9 cellular contexts compared by ENCODE assay signal in genomic region chr9:37593877-37594448, GRCh38. TPM values are rescaled to one million over a fixed set of nuclear protein-coding genes. Genes with fewer than 3 reads are reported as not detected.
DNase-seq lines count a peak whose midpoint lies in the region; ATAC-seq, FAIRE-seq and TF ChIP-seq lines count a peak whose summit lies in the region.
"Had no signal": no experiment of that assay in that cellular context is flagged by ENCODE, and none has a peak within 500 bp of the region (broad histone marks: within the 10 kb centered on the region; RNA-seq: fewer than 3 reads in every experiment).

No MANE protein-coding gene starts in this region.

- TF ChIP-seq POLR2A in endothelial cell of umbilical vein (IDR thresholded peaks at IDR 0.05; ENCODE audit: low read depth, low read length) = no peak

- H3K27ac ChIP-seq in PC-9 (no peak overlapping the region), endothelial cell of umbilical vein (ENCODE audit: insufficient read depth, low read depth, low read length) (no peak overlapping the region), skeletal muscle tissue (ENCODE audit: low read depth, low read length) (no peak overlapping the region)
- H3K27ac ChIP-seq: vagina had no signal

- H3K4me1 Mint-ChIP-seq in activated CD4-positive, alpha-beta memory T cell treated with anti-CD3 and anti-CD28 coated beads for 36 hours (ENCODE audit: low read depth) = peaks cover 30% of the 10 kb centered on the region
- H3K4me1 Mint-ChIP-seq in activated CD4-positive, alpha-beta memory T cell treated with anti-CD3 and anti-CD28 coated beads, Interleukin-2, amount 10 ng/mL, durations not matched to agents 7 days and 5 days = peaks cover 33% of the 10 kb centered on the region

- H3K4me3 ChIP-seq in PC-9 = no peak overlapping the region
- H3K4me3 ChIP-seq in endothelial cell of umbilical vein (replicated peaks in 1 of 3; ENCODE audit: insufficient read depth in 1 of 3, low read depth in 1 of 3, low read length in 3 of 3) = no peak overlapping the region
- peak overlapping the region; percentile 34 to 55 (median 55) for H3K4me3 ChIP-seq in skeletal muscle tissue (ENCODE audit: low read length in 3 of 3)

- H3K9ac ChIP-seq in endothelial cell of umbilical vein (replicated peaks; ENCODE audit: extremely low read depth, insufficient read depth, low read length) (no peak overlapping the region), skeletal muscle tissue (ENCODE audit: low read depth in 1 of 3, low read length in 3 of 3) (peak overlapping the region in 1 of 3 donors; percentile 32)

- H3K4me3 Mint-ChIP-seq in activated CD4-positive, alpha-beta memory T cell treated with anti-CD3 and anti-CD28 coated beads for 36 hours = peak overlapping the region; percentile 24
- H3K4me3 Mint-ChIP-seq in activated CD4-positive, alpha-beta memory T cell treated with anti-CD3 and anti-CD28 coated beads, Interleukin-2, amount 10 ng/mL, durations not matched to agents 7 days and 5 days = no peak overlapping the region

- H3K36me3 ChIP-seq in PC-9 (ENCODE audit: low read depth) (0 out of 2 replicates have a peak, but pooled peaks cover under 1% of the 10 kb centered on the region), endothelial cell of umbilical vein (ENCODE audit: control insufficient read depth in 2 of 2, extremely low read depth in 1 of 2, insufficient read depth in 2 of 2, low read length in 2 of 2) (no peaks in the 10 kb centered on the region), skeletal muscle tissue (ENCODE audit: control insufficient read depth in 3 of 3, insufficient read depth in 3 of 3, low read length in 3 of 3) (peaks cover 0 to 2% (median 1%) of the 10 kb centered on the region in 3 donors)
- H3K36me3 ChIP-seq: vagina had no signal

- H3K27ac Mint-ChIP-seq in activated CD4-positive, alpha-beta memory T cell treated with anti-CD3 and anti-CD28 coated beads for 36 hours = no peak overlapping the region
- no peak overlapping the region for H3K27ac Mint-ChIP-seq in activated CD4-positive, alpha-beta memory T cell treated with anti-CD3 and anti-CD28 coated beads, Interleukin-2, amount 10 ng/mL, durations not matched to agents 7 days and 5 days

- ATAC-seq in GM19324 (IDR thresholded peaks at IDR 0.05; ENCODE audit: low FRiP score, unreplicated experiment) (no peak), HG03135 (IDR thresholded peaks at IDR 0.05; ENCODE audit: unreplicated experiment) (no peak)

- H3K36me3 Mint-ChIP-seq in activated CD4-positive, alpha-beta memory T cell treated with anti-CD3 and anti-CD28 coated beads for 36 hours = peaks cover 22% of the 10 kb centered on the region
- H3K36me3 Mint-ChIP-seq in activated CD4-positive, alpha-beta memory T cell treated with anti-CD3 and anti-CD28 coated beads, Interleukin-2, amount 10 ng/mL, durations not matched to agents 7 days and 5 days (ENCODE audit: low read depth) = peaks cover 15% of the 10 kb centered on the region

- CTCF ChIA-PET in activated CD4-positive, alpha-beta memory T cell treated with anti-CD3 and anti-CD28 coated beads for 36 hours (lab: Charles Lee) = interaction anchor here (1.0 to 2.1 kb wide), 6 partner anchors 20 to 721 kb away, joined by 3 to 5 read pairs (median 4); no protein-coding TSS in a partner anchor
- CTCF ChIA-PET in activated CD4-positive, alpha-beta memory T cell treated with anti-CD3 and anti-CD28 coated beads, Interleukin-2, amount 10 ng/mL, durations not matched to agents 7 days and 5 days (lab: Charles Lee) = interaction anchor here (1.5 to 3.3 kb wide), 2 partner anchors 18 to 25 kb away, joined by 3 to 23 read pairs; partner anchors contain the start of gene FBXO10
- CTCF ChIA-PET in PC-9 (lab: Charles Lee) (no interaction called here), endothelial cell of umbilical vein (lab: Charles Lee) (no interaction called here)

- H2AFZ ChIP-seq in PC-9 (no peak overlapping the region), endothelial cell of umbilical vein (ENCODE audit: low read depth, low read length) (peak overlapping the region; percentile 62)

- no peaks in the 10 kb centered on the region for H3K9me2 ChIP-seq in PC-9 (ENCODE audit: insufficient read depth)

- H3K4me1 ChIP-seq in PC-9 (replicated peaks; ENCODE audit: insufficient read depth) (peaks cover 14% of the 10 kb centered on the region; the same call in 1 of the 2 replicates), endothelial cell of umbilical vein (ENCODE audit: control insufficient read depth, extremely low read depth, insufficient read depth, low read length) (peaks cover 15% of the 10 kb centered on the region), skeletal muscle tissue (ENCODE audit: control insufficient read depth in 3 of 3, insufficient read depth in 3 of 3, low read length in 3 of 3) (peaks cover 12 to 33% (median 13%) of the 10 kb centered on the region in 3 donors)

- no peak for TF ChIP-seq CTCF in PC-9 (conservative IDR thresholded peaks at IDR 0.05)
- TF ChIP-seq CTCF in endothelial cell of umbilical vein (IDR thresholded peaks at IDR 0.05; ENCODE audit: extremely low read depth in 1 of 2, insufficient read depth in 1 of 2, low read depth in 1 of 2, low read length in 2 of 2) = no peak

- H3K79me2 ChIP-seq in PC-9 (ENCODE audit: low read depth) = peaks cover 34% of the 10 kb centered on the region
- H3K79me2 ChIP-seq in endothelial cell of umbilical vein (ENCODE audit: control insufficient read depth, insufficient read depth, low read length) = peaks cover 34% of the 10 kb centered on the region

- no peaks in the 10 kb centered on the region for H3K9me1 ChIP-seq in endothelial cell of umbilical vein (replicated peaks; ENCODE audit: control insufficient read depth, extremely low read depth, insufficient read depth, low read length)

- FAIRE-seq in endothelial cell of umbilical vein (lab: Jason Lieb, UNC) = no peak

- POLR2A ChIA-PET in activated CD4-positive, alpha-beta memory T cell treated with anti-CD3 and anti-CD28 coated beads for 36 hours (lab: Charles Lee) = no interaction called here
- POLR2A ChIA-PET in activated CD4-positive, alpha-beta memory T cell treated with anti-CD3 and anti-CD28 coated beads, Interleukin-2, amount 10 ng/mL, durations not matched to agents 7 days and 5 days (lab: Charles Lee) = interaction anchor here (1.0 to 3.9 kb wide), 2 partner anchors 108 to 207 kb away, joined by 3 to 58 read pairs; partner anchors contain the start of genes DCAF10 and POLR1E
- POLR2A ChIA-PET in PC-9 (lab: Charles Lee; ENCODE audit: unreplicated experiment) = interaction anchor here (0.6 kb wide), 1 partner anchor 191 kb away, joined by 4 read pairs; the partner anchor contains the start of gene EXOSC3
- POLR2A ChIA-PET in endothelial cell of umbilical vein (lab: Charles Lee) = no interaction called here

- H3K9me3 Mint-ChIP-seq in activated CD4-positive, alpha-beta memory T cell treated with anti-CD3 and anti-CD28 coated beads for 36 hours = no peaks in the 10 kb centered on the region
- no peaks in the 10 kb centered on the region for H3K9me3 Mint-ChIP-seq in activated CD4-positive, alpha-beta memory T cell treated with anti-CD3 and anti-CD28 coated beads, Interleukin-2, amount 10 ng/mL, durations not matched to agents 7 days and 5 days

- H3K4me2 ChIP-seq in PC-9 (peak overlapping the region; percentile 68; the same call in 1 of the 2 replicates), endothelial cell of umbilical vein (ENCODE audit: insufficient read depth, low read length) (no peak overlapping the region)

- DNase-seq in activated CD4-positive, alpha-beta memory T cell treated with anti-CD3 and anti-CD28 coated beads for 36 hours = no peak
- DNase-seq in activated CD4-positive, alpha-beta memory T cell treated with anti-CD3 and anti-CD28 coated beads, Interleukin-2, amount 10 ng/mL, durations not matched to agents 7 days and 5 days = no peak
- DNase-seq in PC-9 (no peak), endothelial cell of umbilical vein (ENCODE audit: low read depth, low spot score) (no peak)
- no peak for DNase-seq in activated CD4-positive, CD25-positive, alpha-beta regulatory T cell (lab: John Stamatoyannopoulos, UW)

- no peaks in the 10 kb centered on the region for H3K27me3 ChIP-seq in PC-9 (ENCODE audit: insufficient read depth, low read depth)
- peaks cover 9 to 10% of the 10 kb centered on the region in 2 experiments for H3K27me3 ChIP-seq in endothelial cell of umbilical vein (ENCODE audit: control insufficient read depth in 2 of 2, insufficient read depth in 2 of 2, low read length in 2 of 2)
- peaks cover 0 to 5% (median 0%) of the 10 kb centered on the region in 3 donors for H3K27me3 ChIP-seq in skeletal muscle tissue (ENCODE audit: control insufficient read depth in 3 of 3, insufficient read depth in 3 of 3, low read length in 3 of 3)
- H3K27me3 ChIP-seq: vagina had no signal

- dilution Hi-C loops in endothelial cell of umbilical vein (cut with MboI; ENCODE audit: extremely low pct_ligation_motif_present, low sequenced_read_pairs) = no loop called here

- H3K9me3 ChIP-seq in PC-9 (ENCODE audit: insufficient read depth, low read depth) = no peaks in the 10 kb centered on the region
- H3K9me3 ChIP-seq in endothelial cell of umbilical vein (replicated peaks; ENCODE audit: control insufficient read depth, insufficient read depth, low read length) = no peaks in the 10 kb centered on the region
- no peaks in the 10 kb centered on the region for H3K9me3 ChIP-seq in skeletal muscle tissue (ENCODE audit: control insufficient read depth in 3 of 3, low read length in 3 of 3)
- H3K9me3 ChIP-seq: vagina had no signal

- H3F3A ChIP-seq in PC-9 (ENCODE audit: insufficient read depth, low read depth) = no peaks in the 10 kb centered on the region

- H4K20me1 ChIP-seq in PC-9 (ENCODE audit: insufficient read depth) (peaks cover 11% of the 10 kb centered on the region), endothelial cell of umbilical vein (replicated peaks; ENCODE audit: control insufficient read depth, extremely low read depth, insufficient read depth, low read length) (no peaks in the 10 kb centered on the region)

- BruUV-seq in PC-9 (replicated peaks; lab: Mats Ljungman, UMichigan) (no TSS peak), endothelial cell of umbilical vein (replicated peaks; lab: Mats Ljungman, UMichigan) (no TSS peak)

- intact Hi-C loops in activated CD4-positive, alpha-beta memory T cell treated with anti-CD3 and anti-CD28 coated beads for 36 hours (cut with micrococcal nuclease) = loop anchor here (2.0 to 10.0 kb wide), 6 partner anchors 19 to 308 kb away; partner anchors contain the start of genes DCAF10, SLC25A51, TRMT10B and ZBTB5
- intact Hi-C loops in PC-9 (cut with micrococcal nuclease; ENCODE audit: unreplicated experiment) (no loop called here), endothelial cell of umbilical vein (cut with micrococcal nuclease) (no loop called here)

- H3K27me3 Mint-ChIP-seq in activated CD4-positive, alpha-beta memory T cell treated with anti-CD3 and anti-CD28 coated beads for 36 hours = peaks cover 10% of the 10 kb centered on the region
- peaks cover 19% of the 10 kb centered on the region for H3K27me3 Mint-ChIP-seq in activated CD4-positive, alpha-beta memory T cell treated with anti-CD3 and anti-CD28 coated beads, Interleukin-2, amount 10 ng/mL, durations not matched to agents 7 days and 5 days

RNA-seq across cellular contexts. Expression of gene TOMM5, which starts 1.6 kb away (rescaled TPM):
- 100 to 1,000 TPM; 146 to 147 TPM for total RNA-seq in activated CD4-positive, alpha-beta memory T cell treated with anti-CD3 and anti-CD28 coated beads for 36 hours
- total RNA-seq in activated CD4-positive, alpha-beta memory T cell treated with anti-CD3 and anti-CD28 coated beads, Interleukin-2, amount 10 ng/mL, durations not matched to agents 7 days and 5 days = 10 to 100 TPM; 81.0 to 86.4 TPM
- total RNA-seq in PC-9 (2021) (60.0 and 78.2 TPM in 2 replicates), endothelial cell of umbilical vein (145 and 147 TPM in 2 replicates), skeletal muscle tissue (72.0 TPM)
- 110 and 122 TPM in 2 replicates for polyA plus RNA-seq in endothelial cell of umbilical vein
- polyA plus RNA-seq in endothelial cell of umbilical vein (2011; cell fraction: cytosol; rRNA removed) = 188 and 223 TPM in 2 replicates
- 61.1 and 66.4 TPM in 2 replicates for polyA plus RNA-seq in endothelial cell of umbilical vein (2011; cell fraction: nucleus; rRNA removed)
- 265 and 350 TPM in 2 replicates for polyA plus RNA-seq in endothelial cell of umbilical vein (2012)
- 66.9 and 69.7 TPM in 2 replicates for polyA minus RNA-seq in endothelial cell of umbilical vein
- 84.5 TPM for polyA minus RNA-seq in endothelial cell of umbilical vein (2011; cell fraction: cytosol; rRNA and poly(A)+ RNA removed)
- 28.6 and 29.9 TPM in 2 replicates for polyA minus RNA-seq in endothelial cell of umbilical vein (2011; cell fraction: nucleus; rRNA and poly(A)+ RNA removed)

RNA-seq across cellular contexts. Expression of gene FBXO10, which starts 17.8 kb away (rescaled TPM):
- total RNA-seq in activated CD4-positive, alpha-beta memory T cell treated with anti-CD3 and anti-CD28 coated beads for 36 hours = 1 to 10 TPM; 3.6 to 3.9 TPM
- total RNA-seq in activated CD4-positive, alpha-beta memory T cell treated with anti-CD3 and anti-CD28 coated beads, Interleukin-2, amount 10 ng/mL, durations not matched to agents 7 days and 5 days = 1 to 10 TPM; 5.8 to 6.7 TPM
- total RNA-seq in PC-9 (2021) = 3.4 and 3.7 TPM in 2 replicates
- total RNA-seq in endothelial cell of umbilical vein = 13.8 and 14.4 TPM in 2 replicates
- polyA plus RNA-seq in endothelial cell of umbilical vein = 11.8 and 13.8 TPM in 2 replicates
- polyA plus RNA-seq in endothelial cell of umbilical vein (2011; cell fraction: cytosol; rRNA removed) = 8.7 and 9.2 TPM in 2 replicates
- 19.4 and 23.1 TPM in 2 replicates for polyA plus RNA-seq in endothelial cell of umbilical vein (2011; cell fraction: nucleus; rRNA removed)
- 9.9 and 10.1 TPM in 2 replicates for polyA plus RNA-seq in endothelial cell of umbilical vein (2012)
- polyA minus RNA-seq in endothelial cell of umbilical vein = 27.3 and 32.8 TPM in 2 replicates
- 1.4 TPM for polyA minus RNA-seq in endothelial cell of umbilical vein (2011; cell fraction: cytosol; rRNA and poly(A)+ RNA removed)
- polyA minus RNA-seq in endothelial cell of umbilical vein (2011; cell fraction: nucleus; rRNA and poly(A)+ RNA removed) = 13.2 and 13.9 TPM in 2 replicates
- 18.3 TPM for total RNA-seq in skeletal muscle tissue

RNA-seq across cellular contexts. Expression of gene FRMPD1, which starts 56.8 kb away (rescaled TPM):
- total RNA-seq in activated CD4-positive, alpha-beta memory T cell treated with anti-CD3 and anti-CD28 coated beads for 36 hours = not detected
- total RNA-seq in activated CD4-positive, alpha-beta memory T cell treated with anti-CD3 and anti-CD28 coated beads, Interleukin-2, amount 10 ng/mL, durations not matched to agents 7 days and 5 days = not detected
- total RNA-seq in PC-9 (2021) (not detected in 2 replicates), endothelial cell of umbilical vein (not detected in 2 replicates), skeletal muscle tissue (6.3 TPM)
- polyA plus RNA-seq in endothelial cell of umbilical vein = not detected in 2 replicates
- polyA plus RNA-seq in endothelial cell of umbilical vein (2011; cell fraction: cytosol; rRNA removed) = not detected in 2 replicates
- polyA plus RNA-seq in endothelial cell of umbilical vein (2011; cell fraction: nucleus; rRNA removed) = not detected in 2 replicates
- polyA plus RNA-seq in endothelial cell of umbilical vein (2012) = not detected in 2 replicates
- polyA minus RNA-seq in endothelial cell of umbilical vein = not detected in 2 replicates
- polyA minus RNA-seq in endothelial cell of umbilical vein (2011; cell fraction: cytosol; rRNA and poly(A)+ RNA removed) = not detected
- polyA minus RNA-seq in endothelial cell of umbilical vein (2011; cell fraction: nucleus; rRNA and poly(A)+ RNA removed) = not detected in 2 replicates

Comparison
In these comparisons a context has a peak if more than half of its experiments do, and no peak if none do; other contexts are left out.
1. POLR2A ChIA-PET loops: an anchor here in activated CD4-positive, alpha-beta memory T cell treated with anti-CD3 and anti-CD28 coated beads, Interleukin-2, amount 10 ng/mL, durations not matched to agents 7 days and 5 days (1.0 to 3.9 kb wide) and PC-9 (0.6 kb wide); none called in activated CD4-positive, alpha-beta memory T cell treated with anti-CD3 and anti-CD28 coated beads for 36 hours and endothelial cell of umbilical vein.
2. H3K4me3 ChIP-seq: peak in skeletal muscle tissue (3 of 3); none in PC-9 (single experiment) and endothelial cell of umbilical vein (0 of 3).
3. CTCF ChIA-PET loops: an anchor here in activated CD4-positive, alpha-beta memory T cell treated with anti-CD3 and anti-CD28 coated beads for 36 hours (1.0 to 2.1 kb wide) and activated CD4-positive, alpha-beta memory T cell treated with anti-CD3 and anti-CD28 coated beads, Interleukin-2, amount 10 ng/mL, durations not matched to agents 7 days and 5 days (1.5 to 3.3 kb wide); none called in PC-9 and endothelial cell of umbilical vein.